In genomic region chr17:71909155-71909554, GRCh38 we compare ENCODE assay signal across 8 cellular contexts.
"Had no signal": no experiment of that assay in that cellular context is flagged by ENCODE, and none has a peak within 500 bp of the region (broad histone marks: within the 10 kb centered on the region; RNA-seq: fewer than 3 reads in every experiment).

No MANE protein-coding gene starts in this region.

- H3K4me3 ChIP-seq: GM12878 had no signal

- FAIRE-seq: G401.6, GM12878, GM12891, GM12892, GM18507, GM19239 had no signal

- DNase-seq: GDM1, GF-D8 had no signal

- ATAC-seq: GM12878 had no signal
